In genomic region chr6:16505711-16506362, GRCh38 we compare ENCODE assay signal across 12 cellular contexts.
DNase-seq lines count a peak whose midpoint lies in the region; ATAC-seq and TF ChIP-seq lines count a peak whose summit lies in the region.
"Had no signal": no experiment of that assay in that cellular context is flagged by ENCODE, and none has a peak within 500 bp of the region (broad histone marks: within the 10 kb centered on the region; RNA-seq: fewer than 3 reads in every experiment).

No MANE protein-coding gene starts in this region.

- H3K4me3 Mint-ChIP-seq in stimulated activated effector memory CD8-positive, alpha-beta T cell treated with anti-CD3 and anti-CD28 coated beads, Interleukin-12 subunit alpha, Interleukin-12 subunit beta, amount 100 ng/mL, for 72 hours = no peak overlapping the region
- no peak overlapping the region for H3K4me3 Mint-ChIP-seq in activated naive CD8-positive, alpha-beta T cell treated with anti-CD3 and anti-CD28 coated beads, Interleukin-2, amount 50 U/mL, for 24 hours

- BruUV-seq in A673 (replicated peaks; lab: Mats Ljungman, UMichigan) = no TSS peak
- BruUV-seq in PC-9 (replicated peaks; lab: Mats Ljungman, UMichigan) = no TSS peak

- H3K4me3 ChIP-seq in A673 (ENCODE audit: low read depth, low read length, poor library complexity, severe bottlenecking) (no peak overlapping the region), cardiac fibroblast (replicated peaks in 1 of 2; ENCODE audit: low read depth in 2 of 2, low read length in 2 of 2) (no peak overlapping the region), PC-9 (no peak overlapping the region)
- H3K4me3 ChIP-seq: prostate gland had no signal

- H3K9me3 ChIP-seq in A673 (ENCODE audit: low read depth, low read length, poor library complexity, severe bottlenecking) (no peaks in the 10 kb centered on the region), PC-9 (ENCODE audit: insufficient read depth, low read depth) (no peaks in the 10 kb centered on the region)
- H3K9me3 ChIP-seq: BE2C, prostate gland had no signal

- no peaks in the 10 kb centered on the region; the same call in 1 of the 2 replicates for H3F3A ChIP-seq in PC-9 (ENCODE audit: insufficient read depth, low read depth)

- intact Hi-C loops in A673 (cut with micrococcal nuclease; ENCODE audit: unreplicated experiment) (no loop called here), PC-9 (cut with micrococcal nuclease; ENCODE audit: unreplicated experiment) (no loop called here)

- H3K4me1 Mint-ChIP-seq in stimulated activated effector memory CD8-positive, alpha-beta T cell treated with anti-CD3 and anti-CD28 coated beads, Interleukin-12 subunit alpha, Interleukin-12 subunit beta, amount 100 ng/mL, for 72 hours = peaks cover 57% of the 10 kb centered on the region
- peaks cover 41% of the 10 kb centered on the region for H3K4me1 Mint-ChIP-seq in activated naive CD8-positive, alpha-beta T cell treated with anti-CD3 and anti-CD28 coated beads, Interleukin-2, amount 50 U/mL, for 24 hours

- H3K79me2 ChIP-seq in PC-9 (ENCODE audit: low read depth) = no peaks in the 10 kb centered on the region

- no peak overlapping the region for H3K4me2 ChIP-seq in PC-9

- no peak overlapping the region for H3K27ac Mint-ChIP-seq in stimulated activated effector memory CD8-positive, alpha-beta T cell treated with anti-CD3 and anti-CD28 coated beads, Interleukin-12 subunit alpha, Interleukin-12 subunit beta, amount 100 ng/mL, for 72 hours
- H3K27ac Mint-ChIP-seq in activated naive CD8-positive, alpha-beta T cell treated with anti-CD3 and anti-CD28 coated beads, Interleukin-2, amount 50 U/mL, for 24 hours = no peak overlapping the region

- no peak for ATAC-seq in stimulated activated effector memory CD8-positive, alpha-beta T cell treated with anti-CD3 and anti-CD28 coated beads, Interleukin-12 subunit alpha, Interleukin-12 subunit beta, amount 100 ng/mL, for 72 hours
- no peak for ATAC-seq in activated naive CD8-positive, alpha-beta T cell treated with anti-CD3 and anti-CD28 coated beads, Interleukin-2, amount 50 U/mL, for 24 hours

- peaks cover 12% of the 10 kb centered on the region for H3K36me3 Mint-ChIP-seq in stimulated activated effector memory CD8-positive, alpha-beta T cell treated with anti-CD3 and anti-CD28 coated beads, Interleukin-12 subunit alpha, Interleukin-12 subunit beta, amount 100 ng/mL, for 72 hours
- peaks cover 7% of the 10 kb centered on the region for H3K36me3 Mint-ChIP-seq in activated naive CD8-positive, alpha-beta T cell treated with anti-CD3 and anti-CD28 coated beads, Interleukin-2, amount 50 U/mL, for 24 hours (ENCODE audit: low read depth)

- H3K36me3 ChIP-seq in A673 (ENCODE audit: insufficient read depth, low read length, poor library complexity, severe bottlenecking) = no peaks in the 10 kb centered on the region
- H3K36me3 ChIP-seq in PC-9 (ENCODE audit: low read depth) = no peaks in the 10 kb centered on the region
- H3K36me3 ChIP-seq: BE2C, prostate gland had no signal

- no peak overlapping the region for H2AFZ ChIP-seq in PC-9

- CTCF ChIA-PET in A673 (lab: Charles Lee) = interaction anchor here (0.6 kb wide), 1 partner anchor 142 kb away, joined by 5 read pairs; no protein-coding TSS in a partner anchor
- CTCF ChIA-PET in PC-9 (lab: Charles Lee) = no interaction called here

- DNase-seq in A673 (ENCODE audit: low spot score) = peak; percentile 72
- peak; percentile 20 for DNase-seq in HT1080 (ENCODE audit: low read depth)
- DNase-seq in cardiac fibroblast (ENCODE audit: low read depth in 2 of 2) = peak; percentile 67 to 87
- peak; percentile 42 for DNase-seq in left kidney (ENCODE audit: low read depth, low spot score)
- no peak for DNase-seq in stimulated activated CD4-positive, alpha-beta T cell treated with anti-CD3 and anti-CD28 coated beads, Interleukin-4, amount 100 ng/mL, for 4 hours
- DNase-seq in stimulated activated effector memory CD8-positive, alpha-beta T cell treated with anti-CD3 and anti-CD28 coated beads, Interleukin-12 subunit alpha, Interleukin-12 subunit beta, amount 100 ng/mL, for 72 hours (ENCODE audit: low spot score in 2 of 2) = no peak
- no peak for DNase-seq in activated naive CD8-positive, alpha-beta T cell treated with anti-CD3 and anti-CD28 coated beads, Interleukin-2, amount 50 U/mL, for 24 hours
- DNase-seq in PC-9 = no peak
- DNase-seq: BE2C, NCI-H2227 treated with DMSO at 0.1 percent for 48 hours, SW 1271 had no signal

- TF ChIP-seq CTCF in A673 (conservative IDR thresholded peaks at IDR 0.05; ENCODE audit: low read depth, low read length) (no peak; the same call in 1 of the 2 replicates), cardiac fibroblast (IDR thresholded peaks at IDR 0.05; ENCODE audit: low read depth, low read length) (no peak), PC-9 (conservative IDR thresholded peaks at IDR 0.05) (no peak)

- no peaks in the 10 kb centered on the region for H3K9me3 Mint-ChIP-seq in stimulated activated effector memory CD8-positive, alpha-beta T cell treated with anti-CD3 and anti-CD28 coated beads, Interleukin-12 subunit alpha, Interleukin-12 subunit beta, amount 100 ng/mL, for 72 hours
- no peaks in the 10 kb centered on the region for H3K9me3 Mint-ChIP-seq in activated naive CD8-positive, alpha-beta T cell treated with anti-CD3 and anti-CD28 coated beads, Interleukin-2, amount 50 U/mL, for 24 hours

- H4K20me1 ChIP-seq in PC-9 (ENCODE audit: insufficient read depth) = no peaks in the 10 kb centered on the region; the same call in 1 of the 2 replicates

- no peak overlapping the region for H3K27ac ChIP-seq in A673 (ENCODE audit: low read depth, low read length, poor library complexity, severe bottlenecking)
- H3K27ac ChIP-seq in PC-9 = no peak overlapping the region
- H3K27ac ChIP-seq: prostate gland had no signal

- no peaks in the 10 kb centered on the region for H3K9me2 ChIP-seq in PC-9 (ENCODE audit: insufficient read depth)

- POLR2A ChIA-PET in A673 (lab: Charles Lee; ENCODE audit: low non-redundant PET) = no interaction called here
- POLR2A ChIA-PET in PC-9 (lab: Charles Lee; ENCODE audit: unreplicated experiment) = no interaction called here

- H3K4me1 ChIP-seq in A673 (ENCODE audit: insufficient read depth, low read length, poor library complexity, severe bottlenecking) (peaks cover 18% of the 10 kb centered on the region), PC-9 (replicated peaks; ENCODE audit: insufficient read depth) (no peaks in the 10 kb centered on the region)
- H3K4me1 ChIP-seq: BE2C, prostate gland had no signal

- H3K27me3 ChIP-seq in A673 (replicated peaks; ENCODE audit: insufficient read depth, low read depth, low read length, poor library complexity) = no peaks in the 10 kb centered on the region
- no peaks in the 10 kb centered on the region for H3K27me3 ChIP-seq in PC-9 (ENCODE audit: insufficient read depth, low read depth)
- H3K27me3 ChIP-seq: BE2C had no signal

- H3K27me3 Mint-ChIP-seq in activated naive CD8-positive, alpha-beta T cell treated with anti-CD3 and anti-CD28 coated beads, Interleukin-2, amount 50 U/mL, for 24 hours = no peaks in the 10 kb centered on the region

Comparison
In these comparisons a context has a peak if more than half of its experiments do, and no peak if none do; other contexts are left out.
1. DNase-seq: peak in A673 (single experiment), HT1080 (single experiment), cardiac fibroblast (2 of 2) and left kidney (single experiment); none in stimulated activated CD4-positive, alpha-beta T cell treated with anti-CD3 and anti-CD28 coated beads, Interleukin-4, amount 100 ng/mL, for 4 hours (0 of 2), stimulated activated effector memory CD8-positive, alpha-beta T cell treated with anti-CD3 and anti-CD28 coated beads, Interleukin-12 subunit alpha, Interleukin-12 subunit beta, amount 100 ng/mL, for 72 hours (0 of 2), activated naive CD8-positive, alpha-beta T cell treated with anti-CD3 and anti-CD28 coated beads, Interleukin-2, amount 50 U/mL, for 24 hours (single experiment) and PC-9 (0 of 2).